8 cellular contexts compared by ENCODE assay signal in genomic region chr12:113221181-113221996, GRCh38. TPM values are rescaled to one million over a fixed set of nuclear protein-coding genes. Genes with fewer than 3 reads are reported as not detected.
DNase-seq lines count a peak whose midpoint lies in the region; ATAC-seq and TF ChIP-seq lines count a peak whose summit lies in the region.

Gene TPCN1, plus strand, starts transcription at chr12:113221464. Its CDS starts 5,389 bp downstream, at chr12:113226853.

- H3K36me3 Mint-ChIP-seq in activated CD4-positive, alpha-beta T cell treated with anti-CD3 and anti-CD28 coated beads for 36 hours (ENCODE audit: low read depth), result no peaks in the 10 kb centered on the region

- TF ChIP-seq POLR2A in GM19193 (IDR thresholded peaks at IDR 0.05; ENCODE audit: extremely low read depth, insufficient read depth, insufficient read length), result peak; percentile 99

- H3K27me3 Mint-ChIP-seq in activated CD4-positive, alpha-beta T cell treated with anti-CD3 and anti-CD28 coated beads for 36 hours, result no peaks in the 10 kb centered on the region

- H3K4me3 ChIP-seq in choroid plexus epithelial cell (ENCODE audit: low read depth, low read length), result peak within 1 kb of the TSS; percentile 88

- DNase-seq in AML-193 (lab: John Stamatoyannopoulos, UW) (peak; percentile 99), NCI-H524 (lab: John Stamatoyannopoulos, UW) (peak; percentile 100), choroid plexus epithelial cell (ENCODE audit: low read depth) (peak; percentile 100), kidney tubule cell (ENCODE audit: low spot score) (peak; percentile 100)
- peak; percentile 100 for DNase-seq in activated CD4-positive, alpha-beta T cell treated with anti-CD3 and anti-CD28 coated beads for 36 hours
- peak; percentile 97 to 99 (median 98) for DNase-seq in stimulated activated CD4-positive, alpha-beta T cell treated with anti-CD3 and anti-CD28 coated beads, Interleukin-1b, Interleukin-23, amount 100 ng/mL, for 24 hours (ENCODE audit: low read depth in 4 of 4, low spot score in 1 of 4)

- peak within 1 kb of the TSS; percentile 91 for H3K27ac Mint-ChIP-seq in activated CD4-positive, alpha-beta T cell treated with anti-CD3 and anti-CD28 coated beads for 36 hours

- ATAC-seq in HG03442 (IDR thresholded peaks at IDR 0.05; ENCODE audit: unreplicated experiment), result peak; percentile 85
- peak; percentile 95 for ATAC-seq in activated CD4-positive, alpha-beta T cell treated with anti-CD3 and anti-CD28 coated beads for 36 hours

- intact Hi-C loops in activated CD4-positive, alpha-beta T cell treated with anti-CD3 and anti-CD28 coated beads for 36 hours (cut with DNase I, micrococcal nuclease), result loop anchor here (1.0 to 5.0 kb wide), 11 partner anchors 9 to 745 kb away; partner anchors contain the start of genes DDX54 (in 1 of the 2), PLBD2 (in 1 of the 2), RASAL1 (in 1 of the 2) and RBM19 (in 1 of the 2)

- peak; percentile 1 for TF ChIP-seq CTCF in choroid plexus epithelial cell (conservative IDR thresholded peaks at IDR 0.05; ENCODE audit: low read depth, low read length)

- CTCF ChIA-PET in activated CD4-positive, alpha-beta T cell treated with anti-CD3 and anti-CD28 coated beads for 36 hours (lab: Charles Lee), result interaction anchor here (0.6 to 1.6 kb wide), 8 partner anchors 8 to 204 kb away, joined by 3 to 6 read pairs (median 4); no protein-coding TSS in a partner anchor

- H3K9me3 Mint-ChIP-seq in activated CD4-positive, alpha-beta T cell treated with anti-CD3 and anti-CD28 coated beads for 36 hours (ENCODE audit: low read depth), result no peaks in the 10 kb centered on the region

- peaks cover 34% of the 10 kb centered on the region for H3K4me1 Mint-ChIP-seq in activated CD4-positive, alpha-beta T cell treated with anti-CD3 and anti-CD28 coated beads for 36 hours

- POLR2A ChIA-PET in activated CD4-positive, alpha-beta T cell treated with anti-CD3 and anti-CD28 coated beads for 36 hours (lab: Charles Lee), result interaction anchor here (0.6 to 1.9 kb wide), 9 partner anchors 9 to 245 kb away, joined by 3 to 8 read pairs (median 4); partner anchors contain the start of gene RITA1

- H3K4me3 Mint-ChIP-seq in activated CD4-positive, alpha-beta T cell treated with anti-CD3 and anti-CD28 coated beads for 36 hours, result peak within 1 kb of the TSS; percentile 94

RNA-seq across cellular contexts. Expression of gene TPCN1, which starts in this region (rescaled TPM):
- total RNA-seq in activated CD4-positive, alpha-beta T cell treated with anti-CD3 and anti-CD28 coated beads for 36 hours, result 10 to 100 TPM; 35.5 to 37.0 TPM

Comparison
In these comparisons a context has a peak if more than half of its experiments do, and no peak if none do; other contexts are left out.
1. Peak in every context shown above with its lines: DNase-seq, ATAC-seq and H3K4me3 ChIP-seq.